In the genomic region with DNA sequence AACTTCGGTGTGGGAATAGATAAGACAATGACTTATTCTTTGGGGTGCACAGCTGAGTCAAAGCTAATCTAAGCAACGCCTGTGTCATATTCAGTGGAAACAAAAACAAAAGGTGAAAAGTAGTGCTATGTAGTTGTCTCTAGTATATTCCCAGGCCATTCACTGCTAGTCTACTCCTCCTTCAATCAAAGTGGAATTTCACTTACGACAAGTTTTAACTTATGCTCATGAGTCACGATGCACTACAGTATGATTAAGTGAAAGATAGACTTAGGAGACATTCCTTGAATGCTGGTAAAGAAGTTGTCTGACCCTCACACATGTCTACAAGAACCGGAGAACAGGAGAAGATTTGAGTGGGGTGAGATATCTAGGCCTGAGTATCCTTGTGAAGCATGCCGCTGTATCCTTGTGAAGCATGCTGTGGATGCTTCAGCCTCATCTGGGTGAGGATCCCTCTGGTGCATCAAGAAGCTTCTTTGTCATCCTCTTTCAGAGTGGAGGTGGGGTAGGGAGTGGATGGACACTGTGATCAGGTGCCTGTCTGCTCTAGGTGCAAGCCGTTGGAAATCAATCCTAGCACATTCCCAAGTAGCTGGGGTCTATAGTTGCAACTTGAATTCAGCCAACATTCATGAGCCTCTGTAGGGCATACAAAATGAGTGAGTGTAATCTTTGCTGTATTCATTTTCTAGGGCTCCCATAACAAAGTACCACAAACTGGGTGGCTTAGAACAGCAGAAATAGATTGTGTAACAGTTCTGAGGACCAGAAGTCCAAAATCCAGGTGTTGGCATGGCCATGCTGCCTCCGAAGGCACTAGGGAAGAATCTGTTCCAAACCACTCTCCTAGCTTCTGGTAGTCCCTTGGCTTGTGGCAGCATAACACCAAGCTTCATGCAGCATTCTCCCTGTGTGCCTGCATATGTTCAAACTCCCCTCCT, we compare ENCODE assay signal across 18 cellular contexts.
A peak's percentile ranks its signal among the peaks of the same experiment; 100 is the strongest.
DNase-seq lines count a peak whose midpoint lies in the region; ATAC-seq and TF ChIP-seq lines count a peak whose summit lies in the region.
"Had no signal": no experiment of that assay in that cellular context is flagged by ENCODE, and none has a peak within 500 bp of the region (broad histone marks: within the 10 kb centered on the region; RNA-seq: fewer than 3 reads in every experiment).

No MANE protein-coding gene starts in this region.

- no CpG with 5 or more reads among the region's 8 CpGs for WGBS in trophoblast cell (ENCODE audit: extremely low coverage, insufficient coverage, insufficient read length)

- H3K4me1 ChIP-seq in trophoblast cell (ENCODE audit: control insufficient read depth in 1 of 2, insufficient read depth in 2 of 2, low read length in 2 of 2): peaks cover 5 to 21% of the 10 kb centered on the region in 2 experiments
- H3K4me1 ChIP-seq in HAP-1: no peaks in the 10 kb centered on the region
- H3K4me1 ChIP-seq: BLaER1, prostate gland, tibial nerve had no signal

- peak overlapping the region; percentile 83 for H2BK5ac ChIP-seq in trophoblast cell (ENCODE audit: low read depth, low read length, poor library complexity)

- no peak overlapping the region for H3K4ac ChIP-seq in trophoblast cell (ENCODE audit: low read depth, low read length)

- peak overlapping the region; percentile 81 for H3K18ac ChIP-seq in trophoblast cell (ENCODE audit: low read length)

- in situ Hi-C loops in HAP-1 (cut with MboI; ENCODE audit: low sequenced_read_pairs): no loop called here

- no peak overlapping the region for H3K9ac ChIP-seq in trophoblast cell (ENCODE audit: low read length)
- H3K9ac ChIP-seq: BLaER1 had no signal

- no peak overlapping the region for H4K12ac ChIP-seq in trophoblast cell (ENCODE audit: low read depth, low read length)

- peak overlapping the region; percentile 6 for H2AK5ac ChIP-seq in trophoblast cell (ENCODE audit: low read length)

- peak; percentile 89 for ATAC-seq in SK-N-SH treated with all-trans-retinoic acid at 6 μM for 48 hours
- ATAC-seq in GM21447 (IDR thresholded peaks at IDR 0.05; ENCODE audit: unreplicated experiment): no peak
- ATAC-seq: activated T-helper 17 cell treated with anti-CD3 and anti-CD28 coated beads, Interleukin-2, amount 50 U/mL, for 72 hours had no signal

- H3K36me3 ChIP-seq in trophoblast cell (ENCODE audit: control insufficient read depth in 1 of 2, insufficient read depth in 2 of 2, low read length in 2 of 2): no peaks in the 10 kb centered on the region
- no peaks in the 10 kb centered on the region for H3K36me3 ChIP-seq in HAP-1 (replicated peaks)
- H3K36me3 ChIP-seq: ascending aorta, BLaER1, prostate gland, tibial nerve had no signal

- H3K79me2 ChIP-seq in trophoblast cell (ENCODE audit: control insufficient read depth, insufficient read depth, low read length, poor library complexity): peaks cover 2% of the 10 kb centered on the region

- no peaks in the 10 kb centered on the region for H3K27me3 ChIP-seq in trophoblast cell (ENCODE audit: insufficient read depth, low read length)
- no peaks in the 10 kb centered on the region for H3K27me3 ChIP-seq in HAP-1 (ENCODE audit: low read depth)
- H3K27me3 ChIP-seq: ascending aorta, BLaER1, tibial nerve had no signal

- H3K14ac ChIP-seq in trophoblast cell (ENCODE audit: low read length): peak overlapping the region; percentile 48

- H3K9me3 ChIP-seq in trophoblast cell (ENCODE audit: insufficient read depth, low read depth, low read length) (no peaks in the 10 kb centered on the region), HAP-1 (no peaks in the 10 kb centered on the region)
- H3K9me3 ChIP-seq: ascending aorta, BLaER1, prostate gland, tibial nerve had no signal

- H4K91ac ChIP-seq in trophoblast cell (ENCODE audit: low read depth, low read length): peak overlapping the region; percentile 87

- H2BK120ac ChIP-seq in trophoblast cell (ENCODE audit: insufficient read depth, low read length, poor library complexity): peak overlapping the region; percentile 77

- DNase-seq in HCEC 1CT (peak; percentile 82), fibroblast of peridontal ligament (ENCODE audit: extremely low read depth) (peak; percentile 53), trophoblast cell (peak; percentile 71 to 88), NCI-H2029 (lab: John Stamatoyannopoulos, UW) (no peak), HAP-1 (ENCODE audit: low spot score in 2 of 2) (no peak)
- DNase-seq in activated CD8-positive, alpha-beta memory T cell treated with anti-CD3 and anti-CD28 coated beads, Interleukin-2, amount 50 U/mL, for 48 hours: no peak
- DNase-seq: activated CD4-positive, alpha-beta memory T cell treated with anti-CD3 and anti-CD28 coated beads, Interleukin-2, amount 10 ng/mL, durations not matched to agents 7 days and 5 days; DMS79; NCI-H1048; NCI-H345 had no signal

- peak overlapping the region; percentile 57 for H3K27ac ChIP-seq in trophoblast cell (ENCODE audit: low read depth, low read length)
- H3K27ac ChIP-seq: ascending aorta, BLaER1, prostate gland, SK-N-MC, tibial nerve had no signal

- H4K8ac ChIP-seq in trophoblast cell (ENCODE audit: low read depth, low read length): peak overlapping the region; percentile 62

- H3K79me1 ChIP-seq in trophoblast cell (ENCODE audit: low read length): peaks cover 25% of the 10 kb centered on the region

- H2BK12ac ChIP-seq in trophoblast cell (ENCODE audit: low read length): peak overlapping the region; percentile 87

- no peak overlapping the region for H2AFZ ChIP-seq in trophoblast cell (ENCODE audit: insufficient read depth, low read length, poor library complexity)

- H3K23ac ChIP-seq in trophoblast cell (ENCODE audit: low read length): no peak overlapping the region

- no peak overlapping the region for H3K4me2 ChIP-seq in trophoblast cell (ENCODE audit: low read length)
- H3K4me2 ChIP-seq: BLaER1 had no signal

- H3K4me3 ChIP-seq in trophoblast cell (ENCODE audit: low read depth, low read length): no peak overlapping the region
- no peak overlapping the region for H3K4me3 ChIP-seq in HAP-1
- H3K4me3 ChIP-seq: ascending aorta, BLaER1, prostate gland, SK-N-MC, tibial nerve had no signal

TF ChIP-seq in SK-N-SH treated with all-trans-retinoic acid at 6 μM for 48 hours, 23 proteins besides CTCF, POLR2A, EP300 and RAD21:
- TF ChIP-seq, protein P1, sequence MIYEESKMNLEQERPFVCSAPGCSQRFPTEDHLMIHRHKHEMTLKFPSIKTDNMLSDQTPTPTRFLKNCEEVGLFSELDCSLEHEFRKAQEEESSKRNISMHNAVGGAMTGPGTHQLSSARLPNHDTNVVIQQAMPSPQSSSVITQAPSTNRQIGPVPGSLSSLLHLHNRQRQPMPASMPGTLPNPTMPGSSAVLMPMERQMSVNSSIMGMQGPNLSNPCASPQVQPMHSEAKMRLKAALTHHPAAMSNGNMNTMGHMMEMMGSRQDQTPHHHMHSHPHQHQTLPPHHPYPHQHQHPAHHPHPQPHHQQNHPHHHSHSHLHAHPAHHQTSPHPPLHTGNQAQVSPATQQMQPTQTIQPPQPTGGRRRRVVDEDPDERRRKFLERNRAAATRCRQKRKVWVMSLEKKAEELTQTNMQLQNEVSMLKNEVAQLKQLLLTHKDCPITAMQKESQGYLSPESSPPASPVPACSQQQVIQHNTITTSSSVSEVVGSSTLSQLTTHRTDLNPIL (CRISPR knock-in tag; IDR thresholded peaks at IDR 0.05; ENCODE audit: low read depth): no peak
- TF ChIP-seq ZFP3 (CRISPR knock-in tag; IDR thresholded peaks at IDR 0.05) (peak; percentile 51; the same call in 1 of the 2 replicates), GLIS3 (CRISPR knock-in tag; IDR thresholded peaks at IDR 0.05) (no peak), SNAI2 (CRISPR knock-in tag; IDR thresholded peaks at IDR 0.05) (no peak), ZNF70 (CRISPR knock-in tag; IDR thresholded peaks at IDR 0.05) (no peak), CSDC2 (CRISPR knock-in tag; IDR thresholded peaks at IDR 0.05) (no peak), ISL1 (CRISPR knock-in tag; IDR thresholded peaks at IDR 0.05) (peak; percentile 91), PPARA (CRISPR knock-in tag; IDR thresholded peaks at IDR 0.05; ENCODE audit: borderline replicate concordance) (no peak), ZC3H10 (CRISPR knock-in tag; IDR thresholded peaks at IDR 0.05) (peak; percentile 60; the same call in 1 of the 2 replicates)

Comparison
In these comparisons a context has a peak if more than half of its experiments do, and no peak if none do; other contexts are left out.
1. DNase-seq: peak in HCEC 1CT (single experiment), fibroblast of peridontal ligament (single experiment) and trophoblast cell (2 of 2); none in activated CD8-positive, alpha-beta memory T cell treated with anti-CD3 and anti-CD28 coated beads, Interleukin-2, amount 50 U/mL, for 48 hours (single experiment), NCI-H2029 (single experiment) and HAP-1 (0 of 2).